Comparison of ENCODE assay signal across 1 cellular context in the genomic region with DNA sequence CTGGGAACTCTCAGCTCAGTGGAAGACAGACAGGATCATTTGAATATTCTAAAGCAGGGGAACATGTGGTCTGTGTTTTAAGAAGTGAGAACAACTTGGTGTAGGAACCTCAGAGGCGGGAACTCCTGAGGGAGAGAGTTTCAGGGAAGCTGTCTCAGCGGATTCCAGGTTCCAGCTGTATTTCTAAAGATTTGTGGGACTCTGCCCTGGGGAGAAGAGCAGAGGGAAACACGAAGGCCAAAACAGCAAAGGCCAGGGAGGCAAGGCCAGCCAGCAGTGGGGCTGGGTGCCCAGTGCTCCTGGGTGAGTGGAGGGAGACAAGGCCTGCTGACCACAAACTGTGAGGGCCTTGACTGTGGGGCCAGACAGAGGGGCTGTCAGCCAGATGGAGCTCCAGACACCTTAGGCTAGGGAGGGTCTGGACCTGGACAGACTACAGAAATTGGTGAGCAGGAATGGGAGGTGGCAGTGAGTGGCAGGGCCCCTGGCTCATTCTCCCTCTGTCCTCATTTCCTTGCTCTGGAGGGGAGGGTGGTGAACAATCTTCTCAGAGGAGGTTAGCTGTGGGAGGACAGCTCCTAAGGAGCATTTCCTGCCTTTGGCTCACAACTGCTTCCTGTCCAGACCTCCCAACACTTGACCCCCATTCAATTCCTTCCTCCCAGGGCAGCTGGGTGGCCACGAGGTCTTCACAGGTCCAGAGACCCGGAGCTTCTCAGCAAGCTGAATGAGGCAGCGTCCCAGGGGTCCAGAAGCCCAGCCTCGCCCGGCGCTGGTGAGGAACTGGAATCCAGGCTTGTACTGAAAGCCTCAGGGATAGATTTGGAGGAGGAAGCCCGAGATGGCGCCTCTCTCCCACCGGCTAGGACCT.
TF ChIP-seq lines count a peak whose summit lies in the region.

No MANE protein-coding gene starts in this region.

TF ChIP-seq in WTC11, 78 proteins besides CTCF, POLR2A, EP300 and RAD21:
- TF ChIP-seq, protein P1, sequence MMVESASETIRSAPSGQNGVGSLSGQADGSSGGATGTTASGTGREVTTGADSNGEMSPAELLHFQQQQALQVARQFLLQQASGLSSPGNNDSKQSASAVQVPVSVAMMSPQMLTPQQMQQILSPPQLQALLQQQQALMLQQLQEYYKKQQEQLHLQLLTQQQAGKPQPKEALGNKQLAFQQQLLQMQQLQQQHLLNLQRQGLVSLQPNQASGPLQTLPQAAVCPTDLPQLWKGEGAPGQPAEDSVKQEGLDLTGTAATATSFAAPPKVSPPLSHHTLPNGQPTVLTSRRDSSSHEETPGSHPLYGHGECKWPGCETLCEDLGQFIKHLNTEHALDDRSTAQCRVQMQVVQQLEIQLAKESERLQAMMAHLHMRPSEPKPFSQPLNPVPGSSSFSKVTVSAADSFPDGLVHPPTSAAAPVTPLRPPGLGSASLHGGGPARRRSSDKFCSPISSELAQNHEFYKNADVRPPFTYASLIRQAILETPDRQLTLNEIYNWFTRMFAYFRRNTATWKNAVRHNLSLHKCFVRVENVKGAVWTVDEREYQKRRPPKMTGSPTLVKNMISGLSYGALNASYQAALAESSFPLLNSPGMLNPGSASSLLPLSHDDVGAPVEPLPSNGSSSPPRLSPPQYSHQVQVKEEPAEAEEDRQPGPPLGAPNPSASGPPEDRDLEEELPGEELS (CRISPR knock-in tag; IDR thresholded peaks at IDR 0.05) = 0 out of 2 replicates have a peak, but pooled peaks have one; percentile 50
- TF ChIP-seq, protein P2, sequence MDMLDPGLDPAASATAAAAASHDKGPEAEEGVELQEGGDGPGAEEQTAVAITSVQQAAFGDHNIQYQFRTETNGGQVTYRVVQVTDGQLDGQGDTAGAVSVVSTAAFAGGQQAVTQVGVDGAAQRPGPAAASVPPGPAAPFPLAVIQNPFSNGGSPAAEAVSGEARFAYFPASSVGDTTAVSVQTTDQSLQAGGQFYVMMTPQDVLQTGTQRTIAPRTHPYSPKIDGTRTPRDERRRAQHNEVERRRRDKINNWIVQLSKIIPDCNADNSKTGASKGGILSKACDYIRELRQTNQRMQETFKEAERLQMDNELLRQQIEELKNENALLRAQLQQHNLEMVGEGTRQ (CRISPR knock-in tag; IDR thresholded peaks at IDR 0.05) = 0 out of 2 replicates have a peak, but pooled peaks have one; percentile 8
- TF ChIP-seq ZNF121 (CRISPR knock-in tag; IDR thresholded peaks at IDR 0.05) = peak; percentile 78
- TF ChIP-seq PRDM15 (CRISPR knock-in tag; IDR thresholded peaks at IDR 0.05) = no peak
- no peak for TF ChIP-seq ETV6 (CRISPR knock-in tag; IDR thresholded peaks at IDR 0.05)
